10 cellular contexts compared by ENCODE assay signal in the genomic region with DNA sequence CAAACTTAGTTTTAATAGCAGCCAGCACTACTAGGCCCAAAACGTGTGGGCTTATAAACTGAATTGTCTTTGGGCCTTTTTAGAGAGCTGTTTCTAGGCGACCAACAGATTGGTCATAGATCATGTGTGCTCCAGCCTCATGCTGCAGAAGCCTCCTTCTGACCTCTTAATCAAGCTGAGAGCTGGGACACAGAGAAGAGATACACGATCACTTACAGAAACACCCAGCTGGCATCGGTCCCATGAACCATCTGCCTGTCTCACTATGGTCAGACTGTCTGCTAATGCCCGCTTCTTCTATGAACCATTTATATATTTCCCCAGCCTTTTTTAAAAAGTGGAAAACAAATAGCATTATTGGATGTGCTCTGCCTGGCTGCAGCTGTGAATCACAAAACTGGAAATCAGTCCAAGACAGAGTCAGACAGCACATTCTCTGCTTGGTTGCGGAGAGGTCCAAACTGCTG.
DNase-seq lines count a peak whose midpoint lies in the region; ATAC-seq and TF ChIP-seq lines count a peak whose summit lies in the region.
"Had no signal": no experiment of that assay in that cellular context is flagged by ENCODE, and none has a peak within 500 bp of the region (broad histone marks: within the 10 kb centered on the region; RNA-seq: fewer than 3 reads in every experiment).

No MANE protein-coding gene starts in this region.

- no peaks in the 10 kb centered on the region for H3K9me3 ChIP-seq in esophagus muscularis mucosa
- no peaks in the 10 kb centered on the region for H3K9me3 ChIP-seq in muscle layer of colon (ENCODE audit: low read length)
- H3K9me3 ChIP-seq in uterus: no peaks in the 10 kb centered on the region
- H3K9me3 ChIP-seq: BLaER1 had no signal

- no peak for TF ChIP-seq CTCF in esophagus muscularis mucosa (IDR thresholded peaks at IDR 0.05)
- no peak for TF ChIP-seq CTCF in uterus (IDR thresholded peaks at IDR 0.05)

- intact Hi-C loops in esophagus muscularis mucosa (cut with DNase I) (loop anchor here (10.0 kb wide), 1 partner anchor 775 kb away; no protein-coding TSS in a partner anchor), uterus (cut with DNase I; ENCODE audit: low total_unique reads) (no loop called here)

- H3K27ac ChIP-seq in esophagus muscularis mucosa (replicated peaks in 1 of 4): peak overlapping the region; percentile 30 to 63 (median 52)
- peak overlapping the region; percentile 66 for H3K27ac ChIP-seq in muscle layer of colon (ENCODE audit: low read depth, low read length)
- peak overlapping the region; percentile 80 to 81 for H3K27ac ChIP-seq in uterus
- H3K27ac ChIP-seq: BLaER1 had no signal

- H3K4me1 ChIP-seq in esophagus muscularis mucosa (peaks cover 0 to 24% (median 22%) of the 10 kb centered on the region in 4 donors), muscle layer of colon (ENCODE audit: insufficient read depth, low read length) (peaks cover 23% of the 10 kb centered on the region), uterus (peaks cover 0 to 11% of the 10 kb centered on the region in 2 donors)

- DNase-seq in NCI-H748 (lab: John Stamatoyannopoulos, UW; ENCODE audit: unreplicated experiment) (peak; percentile 44), NCI-H748 treated with DMSO at 0.1 percent for 48 hours (lab: John Stamatoyannopoulos, UW) (no peak), esophagus muscularis mucosa (ENCODE audit: extremely low spot score) (peak; percentile 93), uterus (peak; percentile 73 to 74), SKM-1 (lab: John Stamatoyannopoulos, UW; ENCODE audit: unreplicated experiment) (no peak)
- DNase-seq in activated CD4-positive, alpha-beta T cell treated with anti-CD3 and anti-CD28 coated beads, Interleukin-2, amount 50 U/mL, for 4 hours: no peak
- DNase-seq: activated naive CD4-positive, alpha-beta T cell had no signal

- H3K4me3 ChIP-seq in esophagus muscularis mucosa (no peak overlapping the region), muscle layer of colon (ENCODE audit: low read depth in 1 of 2, low read length in 2 of 2) (no peak overlapping the region), uterus (no peak overlapping the region)
- H3K4me3 ChIP-seq: BLaER1 had no signal

- TF ChIP-seq POLR2A in esophagus muscularis mucosa (IDR thresholded peaks at IDR 0.05; ENCODE audit: low read depth) (no peak), uterus (IDR thresholded peaks at IDR 0.05) (no peak)

- TF ChIP-seq EP300 in esophagus muscularis mucosa (IDR thresholded peaks at IDR 0.05): no peak

- H3K36me3 ChIP-seq in esophagus muscularis mucosa (no peaks in the 10 kb centered on the region), muscle layer of colon (ENCODE audit: insufficient read depth, low read length) (no peaks in the 10 kb centered on the region), uterus (no peaks in the 10 kb centered on the region)
- H3K36me3 ChIP-seq: BLaER1 had no signal

- H3K27me3 ChIP-seq in esophagus muscularis mucosa (no peaks in the 10 kb centered on the region), muscle layer of colon (ENCODE audit: control insufficient read depth in 1 of 2, insufficient read depth in 2 of 2, low read length in 2 of 2) (no peaks in the 10 kb centered on the region), uterus (no peaks in the 10 kb centered on the region)
- H3K27me3 ChIP-seq: BLaER1 had no signal

- no peak overlapping the region for H3K9ac ChIP-seq in muscle layer of colon (ENCODE audit: low read length)
- H3K9ac ChIP-seq: BLaER1 had no signal

- no peak for ATAC-seq in GM19395 (IDR thresholded peaks at IDR 0.05; ENCODE audit: unreplicated experiment)

- WGBS in esophagus muscularis mucosa: 32% methylated on average over 6 of the region's 6 CpGs

Comparison
In these comparisons a context has a peak if more than half of its experiments do, and no peak if none do; other contexts are left out.
1. DNase-seq: peak in NCI-H748 (single experiment), esophagus muscularis mucosa (single experiment) and uterus (2 of 2); none in NCI-H748 treated with DMSO at 0.1 percent for 48 hours (single experiment), activated CD4-positive, alpha-beta T cell treated with anti-CD3 and anti-CD28 coated beads, Interleukin-2, amount 50 U/mL, for 4 hours (0 of 2) and SKM-1 (single experiment).
2. Peak in every context shown above with its lines, with median percentiles within 50 percentile points of each other: H3K27ac ChIP-seq.